ENCODE assay signal across 2 cellular contexts in the genomic region with DNA sequence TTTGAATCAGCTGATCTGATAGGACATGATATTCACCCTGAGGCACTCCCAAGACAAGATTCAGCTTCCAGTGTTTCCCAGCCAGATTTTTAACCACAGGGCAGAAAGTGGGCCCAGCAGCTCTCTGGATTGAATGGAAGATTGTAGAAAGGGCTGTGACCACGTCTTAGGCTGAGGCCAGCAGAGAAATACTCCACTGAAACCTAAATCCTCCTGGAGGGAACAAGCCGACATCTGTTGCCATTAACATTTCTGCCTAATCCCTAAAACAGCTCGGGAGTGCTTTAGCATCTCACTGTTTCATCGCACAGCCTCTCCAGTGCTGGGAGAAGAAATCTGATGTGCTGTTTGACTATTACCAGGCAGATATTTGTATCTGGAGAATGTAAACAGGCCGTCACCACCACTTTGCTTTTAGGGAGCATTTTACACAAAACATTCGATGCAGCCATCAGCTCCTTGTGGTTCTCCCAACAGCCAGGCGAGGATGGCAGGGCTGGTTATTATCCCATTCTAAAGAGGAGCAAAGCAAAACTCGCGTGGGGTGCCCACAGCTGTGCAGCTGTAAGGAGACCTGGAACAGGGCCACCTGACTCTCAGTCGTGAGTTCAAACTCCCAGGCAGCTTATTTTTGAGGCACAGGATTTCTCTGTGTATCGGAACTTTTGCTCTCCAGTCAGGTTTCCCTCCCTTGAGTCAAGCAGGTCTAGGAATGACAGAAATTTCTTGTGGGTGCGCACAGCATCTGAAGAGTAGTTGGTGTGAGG.
TF ChIP-seq lines count a peak whose summit lies in the region.

No MANE protein-coding gene starts in this region.

TF ChIP-seq in SK-N-SH, 30 proteins besides CTCF, POLR2A, EP300 and RAD21 (continued from another document):
- TF ChIP-seq NRF1 (IDR thresholded peaks at IDR 0.05; ENCODE audit: low read depth, low read length) (no peak), GATA2 (CRISPR knock-in tag; IDR thresholded peaks at IDR 0.05) (peak; percentile 2), ELF1 (IDR thresholded peaks at IDR 0.05) (no peak), RCOR1 (IDR thresholded peaks at IDR 0.05; ENCODE audit: low read length) (no peak), NFIC (IDR thresholded peaks at IDR 0.05; ENCODE audit: borderline replicate concordance) (no peak), TEAD4 (IDR thresholded peaks at IDR 0.05; ENCODE audit: borderline replicate concordance, insufficient read depth) (no peak), YY1 (IDR thresholded peaks at IDR 0.05; ENCODE audit: low read depth) (no peak)
TF ChIP-seq in SK-N-SH: peak in this region for 2.

TF ChIP-seq in SK-N-SH treated with all-trans-retinoic acid at 6 μM for 48 hours, 23 proteins besides CTCF, POLR2A, EP300 and RAD21:
- TF ChIP-seq, protein P1, sequence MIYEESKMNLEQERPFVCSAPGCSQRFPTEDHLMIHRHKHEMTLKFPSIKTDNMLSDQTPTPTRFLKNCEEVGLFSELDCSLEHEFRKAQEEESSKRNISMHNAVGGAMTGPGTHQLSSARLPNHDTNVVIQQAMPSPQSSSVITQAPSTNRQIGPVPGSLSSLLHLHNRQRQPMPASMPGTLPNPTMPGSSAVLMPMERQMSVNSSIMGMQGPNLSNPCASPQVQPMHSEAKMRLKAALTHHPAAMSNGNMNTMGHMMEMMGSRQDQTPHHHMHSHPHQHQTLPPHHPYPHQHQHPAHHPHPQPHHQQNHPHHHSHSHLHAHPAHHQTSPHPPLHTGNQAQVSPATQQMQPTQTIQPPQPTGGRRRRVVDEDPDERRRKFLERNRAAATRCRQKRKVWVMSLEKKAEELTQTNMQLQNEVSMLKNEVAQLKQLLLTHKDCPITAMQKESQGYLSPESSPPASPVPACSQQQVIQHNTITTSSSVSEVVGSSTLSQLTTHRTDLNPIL (CRISPR knock-in tag; IDR thresholded peaks at IDR 0.05; ENCODE audit: low read depth), result no peak
- TF ChIP-seq ZNF70 (CRISPR knock-in tag; IDR thresholded peaks at IDR 0.05), result no peak
- no peak for TF ChIP-seq ZFP3 (CRISPR knock-in tag; IDR thresholded peaks at IDR 0.05)
- no peak for TF ChIP-seq ARNTL (CRISPR knock-in tag; IDR thresholded peaks at IDR 0.05; ENCODE audit: borderline replicate concordance, low read depth)
- TF ChIP-seq TOX (CRISPR knock-in tag; IDR thresholded peaks at IDR 0.05; ENCODE audit: borderline replicate concordance), result no peak
- TF ChIP-seq ZFP30 (CRISPR knock-in tag; IDR thresholded peaks at IDR 0.05), result no peak
- no peak for TF ChIP-seq ZNF8 (CRISPR knock-in tag; IDR thresholded peaks at IDR 0.05)
- TF ChIP-seq, protein P2, sequence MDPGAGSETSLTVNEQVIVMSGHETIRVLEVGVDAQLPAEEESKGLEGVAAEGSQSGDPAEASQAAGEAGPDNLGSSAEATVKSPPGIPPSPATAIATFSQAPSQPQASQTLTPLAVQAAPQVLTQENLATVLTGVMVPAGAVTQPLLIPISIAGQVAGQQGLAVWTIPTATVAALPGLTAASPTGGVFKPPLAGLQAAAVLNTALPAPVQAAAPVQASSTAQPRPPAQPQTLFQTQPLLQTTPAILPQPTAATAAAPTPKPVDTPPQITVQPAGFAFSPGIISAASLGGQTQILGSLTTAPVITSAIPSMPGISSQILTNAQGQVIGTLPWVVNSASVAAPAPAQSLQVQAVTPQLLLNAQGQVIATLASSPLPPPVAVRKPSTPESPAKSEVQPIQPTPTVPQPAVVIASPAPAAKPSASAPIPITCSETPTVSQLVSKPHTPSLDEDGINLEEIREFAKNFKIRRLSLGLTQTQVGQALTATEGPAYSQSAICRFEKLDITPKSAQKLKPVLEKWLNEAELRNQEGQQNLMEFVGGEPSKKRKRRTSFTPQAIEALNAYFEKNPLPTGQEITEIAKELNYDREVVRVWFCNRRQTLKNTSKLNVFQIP (CRISPR knock-in tag; IDR thresholded peaks at IDR 0.05; ENCODE audit: borderline replicate concordance, low read depth), result no peak
- no peak for TF ChIP-seq SNAI2 (CRISPR knock-in tag; IDR thresholded peaks at IDR 0.05)
TF ChIP-seq in SK-N-SH treated with all-trans-retinoic acid at 6 μM for 48 hours: peak in this region for 0.
